ENCODE assay signal across 2 cellular contexts in the genomic region with DNA sequence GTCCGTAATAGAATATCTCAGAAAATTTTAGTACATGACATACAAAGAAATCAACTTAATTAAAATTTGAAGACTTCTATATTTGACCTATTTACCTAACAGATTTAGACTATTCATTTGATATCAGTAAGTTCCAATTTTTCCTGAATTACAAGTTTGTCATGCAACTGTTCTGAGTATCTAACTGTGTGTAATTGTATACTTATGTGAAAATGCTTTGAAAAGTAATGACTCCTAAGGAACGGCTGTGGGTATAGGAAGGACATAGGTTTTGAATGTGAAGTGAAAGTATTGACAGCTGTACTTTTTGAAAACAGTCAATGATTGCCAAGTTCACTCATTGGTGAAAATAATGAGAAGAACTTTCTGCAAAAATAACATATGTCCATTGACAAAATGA.
TF ChIP-seq lines count a peak whose summit lies in the region.

No MANE protein-coding gene starts in this region.

TF ChIP-seq in GM23338, 12 proteins besides CTCF, POLR2A, EP300 and RAD21 (continued from another document):
- TF ChIP-seq CREB1 (CRISPR knock-in tag; IDR thresholded peaks at IDR 0.05; ENCODE audit: low read depth) (no peak), EZH2 (IDR thresholded peaks at IDR 0.05; ENCODE audit: low read depth, unreplicated experiment) (no peak), JUNB (IDR thresholded peaks at IDR 0.05; ENCODE audit: unreplicated experiment) (no peak), POLR2AphosphoS5 (IDR thresholded peaks at IDR 0.05; ENCODE audit: low read depth) (no peak), ZNF331 (CRISPR knock-in tag; IDR thresholded peaks at IDR 0.05; ENCODE audit: low read depth) (no peak)
TF ChIP-seq in GM23338: peak in this region for 0.

TF ChIP-seq in WTC11, 78 proteins besides CTCF, POLR2A, EP300 and RAD21 (continued from another document):
- TF ChIP-seq RORB (CRISPR knock-in tag; IDR thresholded peaks at IDR 0.05), result no peak
- TF ChIP-seq KAT7 (CRISPR knock-in tag; IDR thresholded peaks at IDR 0.05; ENCODE audit: borderline replicate concordance), result no peak
- TF ChIP-seq ZNF423 (CRISPR knock-in tag; IDR thresholded peaks at IDR 0.05), result no peak
- TF ChIP-seq, protein P1, sequence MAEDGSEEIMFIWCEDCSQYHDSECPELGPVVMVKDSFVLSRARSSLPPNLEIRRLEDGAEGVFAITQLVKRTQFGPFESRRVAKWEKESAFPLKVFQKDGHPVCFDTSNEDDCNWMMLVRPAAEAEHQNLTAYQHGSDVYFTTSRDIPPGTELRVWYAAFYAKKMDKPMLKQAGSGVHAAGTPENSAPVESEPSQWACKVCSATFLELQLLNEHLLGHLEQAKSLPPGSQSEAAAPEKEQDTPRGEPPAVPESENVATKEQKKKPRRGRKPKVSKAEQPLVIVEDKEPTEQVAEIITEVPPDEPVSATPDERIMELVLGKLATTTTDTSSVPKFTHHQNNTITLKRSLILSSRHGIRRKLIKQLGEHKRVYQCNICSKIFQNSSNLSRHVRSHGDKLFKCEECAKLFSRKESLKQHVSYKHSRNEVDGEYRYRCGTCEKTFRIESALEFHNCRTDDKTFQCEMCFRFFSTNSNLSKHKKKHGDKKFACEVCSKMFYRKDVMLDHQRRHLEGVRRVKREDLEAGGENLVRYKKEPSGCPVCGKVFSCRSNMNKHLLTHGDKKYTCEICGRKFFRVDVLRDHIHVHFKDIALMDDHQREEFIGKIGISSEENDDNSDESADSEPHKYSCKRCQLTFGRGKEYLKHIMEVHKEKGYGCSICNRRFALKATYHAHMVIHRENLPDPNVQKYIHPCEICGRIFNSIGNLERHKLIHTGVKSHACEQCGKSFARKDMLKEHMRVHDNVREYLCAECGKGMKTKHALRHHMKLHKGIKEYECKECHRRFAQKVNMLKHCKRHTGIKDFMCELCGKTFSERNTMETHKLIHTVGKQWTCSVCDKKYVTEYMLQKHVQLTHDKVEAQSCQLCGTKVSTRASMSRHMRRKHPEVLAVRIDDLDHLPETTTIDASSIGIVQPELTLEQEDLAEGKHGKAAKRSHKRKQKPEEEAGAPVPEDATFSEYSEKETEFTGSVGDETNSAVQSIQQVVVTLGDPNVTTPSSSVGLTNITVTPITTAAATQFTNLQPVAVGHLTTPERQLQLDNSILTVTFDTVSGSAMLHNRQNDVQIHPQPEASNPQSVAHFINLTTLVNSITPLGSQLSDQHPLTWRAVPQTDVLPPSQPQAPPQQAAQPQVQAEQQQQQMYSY (CRISPR knock-in tag; IDR thresholded peaks at IDR 0.05), result no peak
- TF ChIP-seq, protein P2, sequence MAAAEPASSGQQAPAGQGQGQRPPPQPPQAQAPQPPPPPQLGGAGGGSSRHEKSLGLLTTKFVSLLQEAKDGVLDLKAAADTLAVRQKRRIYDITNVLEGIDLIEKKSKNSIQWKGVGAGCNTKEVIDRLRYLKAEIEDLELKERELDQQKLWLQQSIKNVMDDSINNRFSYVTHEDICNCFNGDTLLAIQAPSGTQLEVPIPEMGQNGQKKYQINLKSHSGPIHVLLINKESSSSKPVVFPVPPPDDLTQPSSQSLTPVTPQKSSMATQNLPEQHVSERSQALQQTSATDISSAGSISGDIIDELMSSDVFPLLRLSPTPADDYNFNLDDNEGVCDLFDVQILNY (CRISPR knock-in tag; IDR thresholded peaks at IDR 0.05), result no peak
- TF ChIP-seq ZNF263 (CRISPR knock-in tag; IDR thresholded peaks at IDR 0.05; ENCODE audit: low read depth), result no peak
- no peak for TF ChIP-seq NR3C1 (CRISPR knock-in tag; conservative IDR thresholded peaks at IDR 0.05; ENCODE audit: low read depth)
- no peak for TF ChIP-seq TP53 (CRISPR knock-in tag; IDR thresholded peaks at IDR 0.05)
- no peak for TF ChIP-seq SMAD4 (CRISPR knock-in tag; IDR thresholded peaks at IDR 0.05)
- no peak for TF ChIP-seq OVOL2 (CRISPR knock-in tag; IDR thresholded peaks at IDR 0.05; ENCODE audit: borderline replicate concordance)
- TF ChIP-seq GABPB1 (CRISPR knock-in tag; IDR thresholded peaks at IDR 0.05), result no peak
- no peak for TF ChIP-seq ETV6 (CRISPR knock-in tag; IDR thresholded peaks at IDR 0.05)
TF ChIP-seq in WTC11: peak in this region for 0.
